In the genomic region with DNA sequence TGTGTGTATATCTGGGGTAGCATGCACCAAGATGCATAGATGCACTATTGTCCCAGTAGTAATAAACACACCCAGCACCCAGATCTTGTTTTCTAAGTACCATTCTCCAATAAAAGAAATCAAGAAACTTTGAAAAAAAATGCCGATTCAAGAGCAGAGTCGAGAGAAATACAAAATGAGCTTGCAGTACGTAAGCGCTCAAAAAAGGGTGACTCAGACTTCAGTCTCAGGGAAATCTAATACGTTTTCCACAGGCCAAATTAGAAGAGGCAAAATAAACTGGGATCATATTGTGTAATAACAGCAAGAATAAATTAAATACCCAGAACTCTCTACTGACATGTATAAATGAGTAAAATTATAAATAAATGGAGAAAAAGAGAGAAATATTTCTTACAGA, we compare ENCODE assay signal across 24 cellular contexts.
DNase-seq lines count a peak whose midpoint lies in the region; FAIRE-seq and TF ChIP-seq lines count a peak whose summit lies in the region.
"Had no signal": no experiment of that assay in that cellular context is flagged by ENCODE, and none has a peak within 500 bp of the region (broad histone marks: within the 10 kb centered on the region; RNA-seq: fewer than 3 reads in every experiment).

No MANE protein-coding gene starts in this region.

- H3K9me2 ChIP-seq in PC-9 (ENCODE audit: insufficient read depth): no peaks in the 10 kb centered on the region; the same call in 1 of the 2 replicates

- H2AFZ ChIP-seq in PC-9: no peak overlapping the region

- TF ChIP-seq CTCF in AG10803 (conservative IDR thresholded peaks at IDR 0.05; ENCODE audit: low read length) (no peak), bronchial epithelial cell (IDR thresholded peaks at IDR 0.05; ENCODE audit: insufficient read depth, low read length, severe bottlenecking) (no peak), PC-9 (conservative IDR thresholded peaks at IDR 0.05) (no peak)

- DNase-seq in AG10803 (ENCODE audit: low read depth) (peak; percentile 12), M059J (ENCODE audit: low read depth) (peak; percentile 71), bronchial epithelial cell (ENCODE audit: low read depth) (peak; percentile 25), iris pigment epithelial cell (ENCODE audit: low read depth) (peak; percentile 83), HEK293T (ENCODE audit: extremely low spot score) (no peak), PC-9 (no peak)
- DNase-seq in activated CD4-positive, alpha-beta T cell treated with anti-CD3 and anti-CD28 coated beads for 48 hours: no peak
- DNase-seq: 8988T, ACHN, Calu3, DND-41, Kasumi-1, MM.1S, NCI-H1417, NCI-H1694 treated with DMSO at 0.1 percent for 48 hours, NCI-H2081, NCI-H2227 treated with DMSO at 0.1 percent for 48 hours, NCI-H526 treated with DMSO at 0.1 percent for 48 hours, SHP77 had no signal

- no TSS peak for BruUV-seq in PC-9 (replicated peaks; lab: Mats Ljungman, UMichigan)

- no peaks in the 10 kb centered on the region for H3K4me1 ChIP-seq in PC-9 (replicated peaks; ENCODE audit: insufficient read depth)

- no peak overlapping the region for H3K4me2 ChIP-seq in PC-9

- no peaks in the 10 kb centered on the region for H3K36me3 ChIP-seq in bronchial epithelial cell (ENCODE audit: control insufficient read depth, insufficient read depth, low read length)
- no peaks in the 10 kb centered on the region for H3K36me3 ChIP-seq in PC-9 (ENCODE audit: low read depth)

- FAIRE-seq in bronchial epithelial cell (lab: Jason Lieb, UNC): no peak
- FAIRE-seq: GM19239, H54, HTR-8/SVneo, K562 had no signal

- CTCF ChIA-PET in HEK293T (lab: Yijun Ruan, JAX) (no interaction called here), PC-9 (lab: Charles Lee) (no interaction called here)

- no peak overlapping the region for H3K27ac ChIP-seq in PC-9
- H3K27ac ChIP-seq: RWPE1 had no signal

- POLR2A ChIA-PET in HEK293T (lab: Yijun Ruan, JAX) (no interaction called here), PC-9 (lab: Charles Lee; ENCODE audit: unreplicated experiment) (no interaction called here)

- no peaks in the 10 kb centered on the region for H4K20me1 ChIP-seq in PC-9 (ENCODE audit: insufficient read depth)

- H3F3A ChIP-seq in PC-9 (ENCODE audit: insufficient read depth, low read depth): no peaks in the 10 kb centered on the region

- intact Hi-C loops in PC-9 (cut with micrococcal nuclease; ENCODE audit: unreplicated experiment): loop anchor here (10.0 kb wide), 1 partner anchor 123 kb away; no protein-coding TSS in a partner anchor

- H3K9me3 ChIP-seq in PC-9 (ENCODE audit: insufficient read depth, low read depth): no peaks in the 10 kb centered on the region

- no peaks in the 10 kb centered on the region for H3K27me3 ChIP-seq in bronchial epithelial cell (ENCODE audit: control insufficient read depth, insufficient read depth, low read length)
- H3K27me3 ChIP-seq in PC-9 (ENCODE audit: insufficient read depth, low read depth): peaks cover 27% of the 10 kb centered on the region

- H3K4me3 ChIP-seq in AG10803 (ENCODE audit: low read length) (no peak overlapping the region), bronchial epithelial cell (ENCODE audit: low read depth, low read length) (no peak overlapping the region), PC-9 (no peak overlapping the region)
- H3K4me3 ChIP-seq: K562 had no signal

- H3K79me2 ChIP-seq in PC-9 (ENCODE audit: low read depth): no peaks in the 10 kb centered on the region

TF ChIP-seq in HEK293T, 16 proteins besides CTCF, POLR2A, EP300 and RAD21:
- TF ChIP-seq SP1 (IDR thresholded peaks at IDR 0.05) (no peak), ARNT (IDR thresholded peaks at IDR 0.05) (no peak), CTBP1 (IDR thresholded peaks at IDR 0.05; ENCODE audit: borderline replicate concordance) (no peak), L3MBTL2 (conservative IDR thresholded peaks at IDR 0.05) (no peak), TARDBP (IDR thresholded peaks at IDR 0.05) (no peak), BHLHE40 (IDR thresholded peaks at IDR 0.05; ENCODE audit: borderline replicate concordance) (no peak), FOXM1 (IDR thresholded peaks at IDR 0.05; ENCODE audit: borderline replicate concordance) (no peak), FOXK2 (IDR thresholded peaks at IDR 0.05) (no peak), SUZ12 (IDR thresholded peaks at IDR 0.05) (no peak)
- TF ChIP-seq, protein P1, sequence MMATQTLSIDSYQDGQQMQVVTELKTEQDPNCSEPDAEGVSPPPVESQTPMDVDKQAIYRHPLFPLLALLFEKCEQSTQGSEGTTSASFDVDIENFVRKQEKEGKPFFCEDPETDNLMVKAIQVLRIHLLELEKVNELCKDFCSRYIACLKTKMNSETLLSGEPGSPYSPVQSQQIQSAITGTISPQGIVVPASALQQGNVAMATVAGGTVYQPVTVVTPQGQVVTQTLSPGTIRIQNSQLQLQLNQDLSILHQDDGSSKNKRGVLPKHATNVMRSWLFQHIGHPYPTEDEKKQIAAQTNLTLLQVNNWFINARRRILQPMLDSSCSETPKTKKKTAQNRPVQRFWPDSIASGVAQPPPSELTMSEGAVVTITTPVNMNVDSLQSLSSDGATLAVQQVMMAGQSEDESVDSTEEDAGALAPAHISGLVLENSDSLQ (IDR thresholded peaks at IDR 0.05): no peak
TF ChIP-seq in HEK293T: peak in this region for 0.

Comparison
In these comparisons a context has a peak if more than half of its experiments do, and no peak if none do; other contexts are left out.
1. DNase-seq: peak in AG10803 (single experiment), M059J (single experiment), bronchial epithelial cell (single experiment) and iris pigment epithelial cell (single experiment); none in HEK293T (single experiment), PC-9 (0 of 2) and activated CD4-positive, alpha-beta T cell treated with anti-CD3 and anti-CD28 coated beads for 48 hours (single experiment).